In genomic region chr11:45501277-45501979, GRCh38 we compare ENCODE assay signal across 18 cellular contexts.
"Had no signal": no experiment of that assay in that cellular context is flagged by ENCODE, and none has a peak within 500 bp of the region (broad histone marks: within the 10 kb centered on the region; RNA-seq: fewer than 3 reads in every experiment).

No MANE protein-coding gene starts in this region.

- H3K27ac Mint-ChIP-seq: activated CD4-positive, alpha-beta memory T cell treated with anti-CD3 and anti-CD28 coated beads for 36 hours; activated naive CD4-positive, alpha-beta T cell treated with anti-CD3 and anti-CD28 coated beads for 36 hours; activated T-helper 1 cell treated with anti-CD3 and anti-CD28 coated beads, Interleukin-12 subunit alpha, Interleukin-12 subunit beta, Interleukin-2, Interleukin-4 antibody, amounts not matched to agents 30 ng/mL and 10 ng/mL and 1 ng/mL, durations not matched to agents 14 hours and 24 hours and 36 hours; progenitor cell of endocrine pancreas had no signal

- H3K4me3 ChIP-seq: adrenal gland, body of pancreas, dorsolateral prefrontal cortex, heart left ventricle, SJSA1, upper lobe of left lung had no signal

- H3K9me3 Mint-ChIP-seq: activated T-helper 1 cell treated with anti-CD3 and anti-CD28 coated beads, Interleukin-12 subunit alpha, Interleukin-12 subunit beta, Interleukin-2, Interleukin-4 antibody, amounts not matched to agents 30 ng/mL and 10 ng/mL and 1 ng/mL, durations not matched to agents 14 hours and 24 hours and 36 hours had no signal

- H3K36me3 Mint-ChIP-seq: activated CD4-positive, alpha-beta memory T cell treated with anti-CD3 and anti-CD28 coated beads for 36 hours had no signal

- H3K27ac ChIP-seq: adrenal gland, body of pancreas, dorsolateral prefrontal cortex, foreskin keratinocyte, heart left ventricle, SJSA1, upper lobe of left lung had no signal

- H3K9me3 ChIP-seq: adrenal gland, body of pancreas, SJSA1, upper lobe of left lung had no signal

- H3K4me1 ChIP-seq: adrenal gland, body of pancreas, foreskin keratinocyte, SJSA1, upper lobe of left lung had no signal

- DNase-seq: activated CD4-positive, alpha-beta memory T cell treated with anti-CD3 and anti-CD28 coated beads for 36 hours; activated naive CD4-positive, alpha-beta T cell treated with anti-CD3 and anti-CD28 coated beads for 36 hours; body of pancreas; cerebellar nuclear complex; dorsolateral prefrontal cortex; foreskin keratinocyte; heart left ventricle; left ventricle myocardium superior; occipital lobe; stimulated activated CD4-positive, alpha-beta T cell treated with anti-CD3 and anti-CD28 coated beads, Interleukin-2, amount 100 ng/mL, for 24 hours; stimulated activated naive CD4-positive, alpha-beta T cell treated with Interleukin-2 at 50 U/mL for 16 hours; upper lobe of left lung had no signal

- H3K4me3 Mint-ChIP-seq: activated CD4-positive, alpha-beta memory T cell treated with anti-CD3 and anti-CD28 coated beads for 36 hours; activated naive CD4-positive, alpha-beta T cell treated with anti-CD3 and anti-CD28 coated beads for 36 hours; activated T-helper 1 cell treated with anti-CD3 and anti-CD28 coated beads, Interleukin-12 subunit alpha, Interleukin-12 subunit beta, Interleukin-2, Interleukin-4 antibody, amounts not matched to agents 30 ng/mL and 10 ng/mL and 1 ng/mL, durations not matched to agents 14 hours and 24 hours and 36 hours had no signal

- H3K36me3 ChIP-seq: adrenal gland, heart left ventricle, SJSA1, upper lobe of left lung had no signal

- FAIRE-seq: endothelial cell of umbilical vein, keratinocyte had no signal

- H3K27me3 ChIP-seq: adrenal gland, body of pancreas, foreskin keratinocyte, heart left ventricle, upper lobe of left lung had no signal
